ENCODE assay signal across 17 cellular contexts in the genomic region with DNA sequence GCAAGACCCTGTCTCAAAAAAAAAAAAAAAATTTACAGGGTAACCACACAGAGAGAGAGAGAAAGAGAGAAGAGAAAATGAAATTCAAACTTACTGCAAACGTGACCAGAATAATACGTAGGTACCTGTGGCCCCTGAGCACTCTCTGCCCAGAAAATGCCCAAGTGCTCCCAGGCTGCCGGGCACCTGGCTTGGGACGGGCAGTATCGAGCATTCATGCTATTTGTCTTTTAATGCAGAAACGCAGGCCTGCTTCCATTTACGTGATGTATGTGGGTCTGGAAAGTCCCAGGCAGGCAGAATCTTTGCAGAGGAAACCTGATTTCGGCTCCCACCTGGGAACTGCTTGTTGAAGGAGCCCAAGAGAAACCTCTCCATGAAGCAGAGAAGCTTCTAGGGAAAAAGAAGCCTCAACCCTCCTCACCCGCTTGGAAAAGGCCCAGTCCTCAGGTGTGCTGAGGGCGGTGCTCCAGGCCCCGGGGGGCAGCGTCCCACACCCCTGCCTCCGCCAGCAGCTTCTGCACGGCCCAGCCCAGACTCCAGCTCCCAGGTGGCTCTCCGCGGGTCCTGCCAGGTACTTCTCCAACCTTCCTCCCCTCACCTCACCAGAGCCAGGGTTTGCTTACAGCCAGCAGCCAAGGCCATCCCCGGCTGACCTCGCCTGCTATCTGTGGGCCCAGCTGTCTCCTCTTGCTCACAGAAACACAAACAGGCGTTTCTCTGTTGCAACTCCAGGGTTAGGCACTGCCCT. TPM values are rescaled to one million over a fixed set of nuclear protein-coding genes. Genes with fewer than 3 reads are reported as not detected.
DNase-seq lines count a peak whose midpoint lies in the region; ATAC-seq and TF ChIP-seq lines count a peak whose summit lies in the region.
"Had no signal": no experiment of that assay in that cellular context is flagged by ENCODE, and none has a peak within 500 bp of the region (broad histone marks: within the 10 kb centered on the region; RNA-seq: fewer than 3 reads in every experiment).

No MANE protein-coding gene starts in this region.

- H3K4me3 Mint-ChIP-seq in glutamatergic neuron (ENCODE audit: unreplicated experiment) (peak overlapping the region; percentile 23), nephron (peak overlapping the region in 1 of 3 experiments; percentile 51)
- H3K4me3 Mint-ChIP-seq: endodermal cell; T-helper 2 cell treated with Interferon-gamma antibody and Interleukin-4, amounts not matched to agents 5 μg/mL and 100 μg/mL, for 36 hours had no signal

- H3K36me3 Mint-ChIP-seq in glutamatergic neuron (ENCODE audit: unreplicated experiment) = no peaks in the 10 kb centered on the region
- H3K36me3 Mint-ChIP-seq in nephron (ENCODE audit: low read depth) = no peaks in the 10 kb centered on the region

- H3K4me1 ChIP-seq in left ventricle myocardium inferior = peaks cover 40% of the 10 kb centered on the region

- H3K27ac ChIP-seq in left ventricle myocardium inferior (replicated peaks) = no peak overlapping the region
- H3K27ac ChIP-seq: brain microvascular endothelial cell, HL-60 had no signal

- H3K9me3 ChIP-seq in left ventricle myocardium inferior (replicated peaks) = no peaks in the 10 kb centered on the region
- H3K9me3 ChIP-seq: MG63 had no signal

- TF ChIP-seq CTCF in left ventricle myocardium inferior (IDR thresholded peaks at IDR 0.05; ENCODE audit: borderline replicate concordance) (no peak), glutamatergic neuron (IDR thresholded peaks at IDR 0.05; ENCODE audit: partially characterized antibody, unreplicated experiment) (no peak), nephron (IDR thresholded peaks at IDR 0.05; ENCODE audit: unreplicated experiment in 3 of 3) (no peak)

- H3K4me1 Mint-ChIP-seq in glutamatergic neuron (ENCODE audit: low read depth, unreplicated experiment) (peaks cover 30% of the 10 kb centered on the region), nephron (peaks cover 56% of the 10 kb centered on the region)

- no peak for DNase-seq in Right ventricle myocardium superior
- no peak for DNase-seq in left ventricle myocardium inferior
- peak; percentile 62 for DNase-seq in glutamatergic neuron
- no peak for DNase-seq in activated CD4-positive, alpha-beta T cell treated with anti-CD3 and anti-CD28 coated beads for 4 hours
- DNase-seq in dedifferentiated amniotic fluid mesenchymal stem cell (ENCODE audit: extremely low spot score) = no peak
- DNase-seq: activated CD4-positive, alpha-beta T cell treated with anti-CD3 and anti-CD28 coated beads, Interleukin-2, amount 50 U/mL, for 4 hours; brain microvascular endothelial cell; DND-41; endodermal cell; MG63; stimulated activated CD4-positive, alpha-beta T cell treated with anti-CD3 and anti-CD28 coated beads, Interleukin-15, amount 100 ng/mL, for 24 hours had no signal

- intact Hi-C loops in Right ventricle myocardium superior (cut with DNase I) (no loop called here), left ventricle myocardium inferior (cut with micrococcal nuclease) (no loop called here)

- H3K4me3 ChIP-seq in left ventricle myocardium inferior = no peak overlapping the region
- H3K4me3 ChIP-seq: MG63 had no signal

- ATAC-seq in Right ventricle myocardium superior (ENCODE audit: poor library complexity) (peak; percentile 21), HG02642 (IDR thresholded peaks at IDR 0.05; ENCODE audit: poor library complexity, unreplicated experiment) (no peak), GM21825 (IDR thresholded peaks at IDR 0.05; ENCODE audit: unreplicated experiment) (no peak)

- no peaks in the 10 kb centered on the region for H3K36me3 ChIP-seq in left ventricle myocardium inferior
- H3K36me3 ChIP-seq: brain microvascular endothelial cell, MG63 had no signal

- H3K27ac Mint-ChIP-seq in glutamatergic neuron (ENCODE audit: unreplicated experiment) (peak overlapping the region; percentile 20), nephron (peak overlapping the region; percentile 74 to 88 (median 79))
- H3K27ac Mint-ChIP-seq: activated T-helper 2 cell treated with anti-CD3 and anti-CD28 coated beads, Interferon-gamma antibody, Interleukin-2, Interleukin-4, amounts not matched to agents 10 μg/mL and 5 μg/mL and 100 μg/mL, durations not matched to agents 14 hours and 24 hours and 36 hours; endodermal cell; T-helper 2 cell treated with Interferon-gamma antibody and Interleukin-4, amounts not matched to agents 5 μg/mL and 100 μg/mL, for 36 hours had no signal

- H3K9me3 Mint-ChIP-seq in glutamatergic neuron (ENCODE audit: unreplicated experiment) (peaks cover 8% of the 10 kb centered on the region), nephron (no peaks in the 10 kb centered on the region)
- H3K9me3 Mint-ChIP-seq: activated T-helper 2 cell treated with anti-CD3 and anti-CD28 coated beads, Interferon-gamma antibody, Interleukin-2, Interleukin-4, amounts not matched to agents 10 μg/mL and 5 μg/mL and 100 μg/mL, durations not matched to agents 14 hours and 24 hours and 36 hours; endodermal cell; T-helper 2 cell treated with Interferon-gamma antibody and Interleukin-4, amounts not matched to agents 5 μg/mL and 100 μg/mL, for 36 hours had no signal

- H3K27me3 Mint-ChIP-seq in glutamatergic neuron (ENCODE audit: unreplicated experiment) (peaks cover 9% of the 10 kb centered on the region), nephron (ENCODE audit: low read depth) (peaks cover 20% of the 10 kb centered on the region)

- peaks cover 26% of the 10 kb centered on the region for H3K27me3 ChIP-seq in left ventricle myocardium inferior (ENCODE audit: low read depth)
- H3K27me3 ChIP-seq: MG63 had no signal

RNA-seq across cellular contexts. Expression of gene RPH3AL, which starts 14.0 kb away (rescaled TPM):
- total RNA-seq in Right ventricle myocardium superior (4.6 TPM), left ventricle myocardium inferior (4.0 TPM), glutamatergic neuron (ENCODE audit: unreplicated experiment) (22.3 TPM)
